In the genomic region with DNA sequence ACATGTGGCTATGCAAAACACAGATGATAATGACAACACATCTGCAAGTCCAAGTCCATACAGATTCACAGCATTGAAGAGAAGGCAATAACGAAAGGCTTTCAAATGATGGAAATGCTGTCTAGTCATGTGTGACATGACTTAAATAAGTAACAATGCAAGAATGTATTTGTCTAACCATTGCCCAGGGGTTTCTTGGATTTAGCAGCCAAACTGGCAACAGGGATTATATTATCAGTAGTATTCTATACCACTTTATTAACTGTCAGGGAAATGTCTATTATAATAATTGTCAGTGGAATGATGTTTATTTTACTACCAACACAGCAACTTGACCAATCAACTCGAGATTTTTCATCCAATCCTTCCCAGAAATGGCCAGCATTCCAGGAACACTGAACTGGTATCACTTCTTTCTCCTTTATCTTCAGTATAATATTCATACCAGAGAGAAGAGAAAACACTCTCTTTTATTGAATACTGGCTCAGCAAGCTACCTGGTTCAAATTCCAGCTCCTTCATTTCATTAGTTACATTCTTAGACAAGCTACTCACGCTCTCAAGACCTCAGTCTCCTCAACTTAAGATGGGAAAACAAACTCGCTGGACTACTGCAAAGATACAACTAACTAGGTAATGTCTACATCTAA, we compare ENCODE assay signal across 2 cellular contexts.
TF ChIP-seq lines count a peak whose summit lies in the region.

No MANE protein-coding gene starts in this region.

TF ChIP-seq in IMR-90, 13 proteins besides CTCF, POLR2A, EP300 and RAD21:
- TF ChIP-seq MAFK (IDR thresholded peaks at IDR 0.05; ENCODE audit: low read depth, low read length) (no peak), SMC3 (IDR thresholded peaks at IDR 0.05; ENCODE audit: low read depth, low read length) (no peak), CEBPB (IDR thresholded peaks at IDR 0.05; ENCODE audit: low read depth, low read length) (no peak)
- TF ChIP-seq, protein P1, sequence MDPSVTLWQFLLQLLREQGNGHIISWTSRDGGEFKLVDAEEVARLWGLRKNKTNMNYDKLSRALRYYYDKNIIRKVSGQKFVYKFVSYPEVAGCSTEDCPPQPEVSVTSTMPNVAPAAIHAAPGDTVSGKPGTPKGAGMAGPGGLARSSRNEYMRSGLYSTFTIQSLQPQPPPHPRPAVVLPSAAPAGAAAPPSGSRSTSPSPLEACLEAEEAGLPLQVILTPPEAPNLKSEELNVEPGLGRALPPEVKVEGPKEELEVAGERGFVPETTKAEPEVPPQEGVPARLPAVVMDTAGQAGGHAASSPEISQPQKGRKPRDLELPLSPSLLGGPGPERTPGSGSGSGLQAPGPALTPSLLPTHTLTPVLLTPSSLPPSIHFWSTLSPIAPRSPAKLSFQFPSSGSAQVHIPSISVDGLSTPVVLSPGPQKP (IDR thresholded peaks at IDR 0.05; ENCODE audit: borderline replicate concordance, low read depth, low read length), result no peak

TF ChIP-seq in GM12891, 5 proteins besides CTCF, POLR2A, EP300 and RAD21 (continued from another document):
- no peak for TF ChIP-seq PAX5 (IDR thresholded peaks at IDR 0.05; ENCODE audit: insufficient read depth, low read length, severe bottlenecking)
- no peak for TF ChIP-seq SPI1 (IDR thresholded peaks at IDR 0.05; ENCODE audit: low read depth, low read length)
- TF ChIP-seq POLR2AphosphoS5 (IDR thresholded peaks at IDR 0.05; ENCODE audit: low read depth, low read length), result no peak
- TF ChIP-seq TAF1 (IDR thresholded peaks at IDR 0.05; ENCODE audit: low read depth, low read length), result no peak
